8 cellular contexts compared by ENCODE assay signal in the genomic region with DNA sequence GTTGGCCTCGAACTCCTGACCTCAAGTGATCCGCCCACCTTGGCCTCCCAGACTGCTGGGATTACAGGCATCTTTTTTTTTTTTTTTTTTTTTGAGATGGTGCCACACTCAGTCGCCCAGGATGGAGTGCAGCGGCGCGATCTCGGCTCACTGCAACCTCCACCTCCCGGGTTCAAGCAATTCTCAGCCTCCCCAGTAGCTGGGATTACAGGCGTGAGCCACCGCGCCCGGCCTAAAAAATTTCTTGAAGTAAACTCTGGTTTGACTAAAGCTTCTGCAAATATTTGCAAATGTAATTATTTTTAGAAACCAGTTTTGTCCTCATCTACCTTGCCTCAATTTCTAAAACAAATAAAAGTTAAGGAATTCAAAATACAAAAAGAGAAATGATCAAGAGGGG. TPM values are rescaled to one million over a fixed set of nuclear protein-coding genes. Genes with fewer than 3 reads are reported as not detected.
DNase-seq lines count a peak whose midpoint lies in the region; ATAC-seq and TF ChIP-seq lines count a peak whose summit lies in the region.

No MANE protein-coding gene starts in this region.

- CTCF ChIA-PET in Caco-2 (lab: Charles Lee): interaction anchor here (1.3 kb wide), 1 partner anchor 820 kb away, joined by 3 read pairs; the partner anchor contains the start of gene UBE3D
- CTCF ChIA-PET in PC-9 (lab: Charles Lee): no interaction called here

- H3K4ac ChIP-seq in trophoblast cell (ENCODE audit: low read depth, low read length): peak overlapping the region; percentile 72

- peaks cover 6% of the 10 kb centered on the region for H4K20me1 ChIP-seq in PC-9 (ENCODE audit: insufficient read depth)

- DNase-seq in Caco-2: no peak
- DNase-seq in PC-9: no peak
- no peak for DNase-seq in epithelial cell of esophagus (ENCODE audit: low read depth)
- DNase-seq in trophoblast cell: no peak
- DNase-seq in GOT3 (lab: John Stamatoyannopoulos, UW): no peak

- H3K27me3 ChIP-seq in Caco-2 (replicated peaks; ENCODE audit: control insufficient read depth, insufficient read depth, low read length) (no peaks in the 10 kb centered on the region), PC-9 (ENCODE audit: insufficient read depth, low read depth) (no peaks in the 10 kb centered on the region), trophoblast cell (ENCODE audit: insufficient read depth, low read length) (no peaks in the 10 kb centered on the region)

- H3K4me1 Mint-ChIP-seq in Caco-2 (ENCODE audit: low read depth, unreplicated experiment): peaks cover 20% of the 10 kb centered on the region

- no CpG with 5 or more reads among the region's 12 CpGs for WGBS in trophoblast cell (ENCODE audit: extremely low coverage, insufficient coverage, insufficient read length)

- H3K9me3 Mint-ChIP-seq in Caco-2 (ENCODE audit: unreplicated experiment): no peaks in the 10 kb centered on the region

- peak overlapping the region; percentile 79 for H3K4me2 ChIP-seq in PC-9
- H3K4me2 ChIP-seq in trophoblast cell (ENCODE audit: low read length): peak overlapping the region; percentile 83

- BruUV-seq in Caco-2 (replicated peaks; lab: Mats Ljungman, UMichigan) (no TSS peak), PC-9 (replicated peaks; lab: Mats Ljungman, UMichigan) (no TSS peak)

- H3F3A ChIP-seq in PC-9 (ENCODE audit: insufficient read depth, low read depth): peaks cover 15% of the 10 kb centered on the region

- peaks cover 39% of the 10 kb centered on the region for H3K36me3 Mint-ChIP-seq in Caco-2 (ENCODE audit: insufficient read depth, unreplicated experiment)

- H2BK120ac ChIP-seq in trophoblast cell (ENCODE audit: insufficient read depth, low read length, poor library complexity): no peak overlapping the region

- H3K36me3 ChIP-seq in Caco-2 (ENCODE audit: control insufficient read depth, insufficient read depth, low read length) (no peaks in the 10 kb centered on the region), PC-9 (ENCODE audit: low read depth) (peaks cover 7% of the 10 kb centered on the region), trophoblast cell (ENCODE audit: control insufficient read depth in 1 of 2, insufficient read depth in 2 of 2, low read length in 2 of 2) (no peaks in the 10 kb centered on the region)

- H2AK5ac ChIP-seq in trophoblast cell (ENCODE audit: low read length): no peak overlapping the region

- TF ChIP-seq CTCF in Caco-2 (IDR thresholded peaks at IDR 0.05; ENCODE audit: insufficient read depth in 1 of 2, low read depth in 1 of 2, low read length in 1 of 2, severe bottlenecking in 1 of 2, unreplicated experiment in 1 of 2): no peak
- TF ChIP-seq CTCF in PC-9 (conservative IDR thresholded peaks at IDR 0.05): no peak
- TF ChIP-seq CTCF in epithelial cell of esophagus (IDR thresholded peaks at IDR 0.05; ENCODE audit: insufficient read depth, low read depth, low read length, missing control alignments): no peak

- H3K27ac Mint-ChIP-seq in Caco-2 (ENCODE audit: unreplicated experiment): peak overlapping the region; percentile 96

- H3K27ac ChIP-seq in PC-9: peak overlapping the region; percentile 89
- no peak overlapping the region for H3K27ac ChIP-seq in trophoblast cell (ENCODE audit: low read depth, low read length)

- no peak overlapping the region for H3K14ac ChIP-seq in trophoblast cell (ENCODE audit: low read length)

- H4K12ac ChIP-seq in trophoblast cell (ENCODE audit: low read depth, low read length): no peak overlapping the region

- no peak overlapping the region for H3K23ac ChIP-seq in trophoblast cell (ENCODE audit: low read length)

- no peak overlapping the region for H2BK12ac ChIP-seq in trophoblast cell (ENCODE audit: low read length)

- H4K8ac ChIP-seq in trophoblast cell (ENCODE audit: low read depth, low read length): no peak overlapping the region

- H2BK5ac ChIP-seq in trophoblast cell (ENCODE audit: low read depth, low read length, poor library complexity): no peak overlapping the region

- intact Hi-C loops in Caco-2 (cut with micrococcal nuclease; ENCODE audit: unreplicated experiment): loop anchor here (5.0 kb wide), 2 partner anchors 684 to 821 kb away; partner anchors contain the start of genes DOP1A and UBE3D
- intact Hi-C loops in PC-9 (cut with micrococcal nuclease; ENCODE audit: unreplicated experiment): loop anchor here (5.0 to 10.0 kb wide), 2 partner anchors 948 to 1266 kb away; partner anchors contain the start of genes PGM3, PRSS35 and RWDD2A

- POLR2A ChIA-PET in Caco-2 (lab: Charles Lee) (no interaction called here), PC-9 (lab: Charles Lee; ENCODE audit: unreplicated experiment) (no interaction called here)

- H2AFZ ChIP-seq in PC-9 (no peak overlapping the region), trophoblast cell (ENCODE audit: insufficient read depth, low read length, poor library complexity) (no peak overlapping the region)

- H3K27me3 Mint-ChIP-seq in Caco-2 (ENCODE audit: insufficient read depth, unreplicated experiment): no peaks in the 10 kb centered on the region

- H3K79me1 ChIP-seq in trophoblast cell (ENCODE audit: low read length): peaks cover 6% of the 10 kb centered on the region

- H3K79me2 ChIP-seq in PC-9 (ENCODE audit: low read depth) (peaks cover 58% of the 10 kb centered on the region), trophoblast cell (ENCODE audit: control insufficient read depth, insufficient read depth, low read length, poor library complexity) (peaks cover 7% of the 10 kb centered on the region)

- H3K9ac ChIP-seq in trophoblast cell (ENCODE audit: low read length): no peak overlapping the region

- H3K4me3 ChIP-seq in Caco-2 (ENCODE audit: low read depth, low read length) (peak overlapping the region; percentile 74), PC-9 (peak overlapping the region; percentile 90), epithelial cell of esophagus (ENCODE audit: low read length) (peak overlapping the region; percentile 76), trophoblast cell (ENCODE audit: low read depth, low read length) (no peak overlapping the region)

- no peak for ATAC-seq in GM19463 (IDR thresholded peaks at IDR 0.05; ENCODE audit: unreplicated experiment)
- no peak for ATAC-seq in HG03442 (IDR thresholded peaks at IDR 0.05; ENCODE audit: unreplicated experiment)
- ATAC-seq in GM19455 (IDR thresholded peaks at IDR 0.05; ENCODE audit: unreplicated experiment): no peak

- H3K4me1 ChIP-seq in Caco-2: peaks cover 25% of the 10 kb centered on the region
- H3K4me1 ChIP-seq in PC-9 (replicated peaks; ENCODE audit: insufficient read depth): peaks cover 19% of the 10 kb centered on the region
- H3K4me1 ChIP-seq in trophoblast cell (ENCODE audit: control insufficient read depth in 1 of 2, insufficient read depth in 2 of 2, low read length in 2 of 2): peaks cover 4 to 9% of the 10 kb centered on the region in 2 experiments

- peak overlapping the region; percentile 90 for H3K4me3 Mint-ChIP-seq in Caco-2 (ENCODE audit: unreplicated experiment)

- no peaks in the 10 kb centered on the region for H3K9me2 ChIP-seq in PC-9 (ENCODE audit: insufficient read depth)

- H3K9me3 ChIP-seq in Caco-2: no peaks in the 10 kb centered on the region
- H3K9me3 ChIP-seq in PC-9 (ENCODE audit: insufficient read depth, low read depth): no peaks in the 10 kb centered on the region
- no peaks in the 10 kb centered on the region for H3K9me3 ChIP-seq in trophoblast cell (ENCODE audit: insufficient read depth, low read depth, low read length)

- H4K91ac ChIP-seq in trophoblast cell (ENCODE audit: low read depth, low read length): no peak overlapping the region

- no peak overlapping the region for H3K18ac ChIP-seq in trophoblast cell (ENCODE audit: low read length)

RNA-seq across cellular contexts. Expression of gene IBTK, which starts 1.2 kb away (rescaled TPM):
- total RNA-seq in Caco-2 (2022) (29.4 and 30.3 TPM in 2 replicates), PC-9 (2021) (23.1 and 25.9 TPM in 2 replicates)
- polyA plus RNA-seq in trophoblast cell (2013): 10.9 and 11.5 TPM in 2 replicates
